ENCODE assay signal across 2 cellular contexts in the genomic region with DNA sequence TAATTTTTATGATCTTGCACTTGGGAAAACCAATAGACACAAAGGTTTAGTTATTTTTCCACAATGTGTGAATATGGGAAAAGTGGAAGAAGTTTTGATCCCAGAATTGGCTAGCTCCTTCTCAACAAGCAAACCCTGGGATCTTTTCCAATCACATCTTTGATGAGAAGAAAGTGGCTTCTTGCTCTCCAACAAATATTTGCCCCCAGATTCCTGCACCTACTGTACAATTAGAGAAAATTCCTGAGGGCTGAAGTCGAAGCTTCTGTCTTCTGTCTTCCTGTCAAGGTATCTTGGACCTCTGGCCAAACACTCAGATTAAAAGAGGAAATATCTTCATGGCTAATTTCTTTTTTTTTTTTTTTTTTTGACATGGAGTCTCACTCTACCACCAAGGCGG.
TF ChIP-seq lines count a peak whose summit lies in the region.

No MANE protein-coding gene starts in this region.

TF ChIP-seq in K562, 482 proteins besides CTCF, POLR2A, EP300 and RAD21:
- TF ChIP-seq, protein P1, sequence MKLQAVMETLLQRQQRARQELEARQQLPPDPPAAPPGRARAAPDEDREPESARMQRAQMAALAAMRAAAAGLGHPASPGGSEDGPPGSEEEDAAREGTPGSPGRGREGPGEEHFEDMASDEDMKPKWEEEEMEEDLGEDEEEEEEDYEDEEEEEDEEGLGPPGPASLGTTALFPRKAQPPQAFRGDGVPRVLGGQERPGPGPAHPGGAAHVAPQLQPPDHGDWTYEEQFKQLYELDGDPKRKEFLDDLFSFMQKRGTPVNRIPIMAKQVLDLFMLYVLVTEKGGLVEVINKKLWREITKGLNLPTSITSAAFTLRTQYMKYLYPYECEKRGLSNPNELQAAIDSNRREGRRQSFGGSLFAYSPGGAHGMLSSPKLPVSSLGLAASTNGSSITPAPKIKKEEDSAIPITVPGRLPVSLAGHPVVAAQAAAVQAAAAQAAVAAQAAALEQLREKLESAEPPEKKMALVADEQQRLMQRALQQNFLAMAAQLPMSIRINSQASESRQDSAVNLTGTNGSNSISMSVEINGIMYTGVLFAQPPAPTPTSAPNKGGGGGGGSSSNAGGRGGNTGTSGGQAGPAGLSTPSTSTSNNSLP (IDR thresholded peaks at IDR 0.05; ENCODE audit: borderline replicate concordance, low read depth, low read length): no peak
- no peak for TF ChIP-seq HCFC1 (IDR thresholded peaks at IDR 0.05; ENCODE audit: low read depth, low read length)

TF ChIP-seq in HepG2, 621 proteins besides CTCF, POLR2A, EP300 and RAD21 (continued from another document):
- TF ChIP-seq, protein P2, sequence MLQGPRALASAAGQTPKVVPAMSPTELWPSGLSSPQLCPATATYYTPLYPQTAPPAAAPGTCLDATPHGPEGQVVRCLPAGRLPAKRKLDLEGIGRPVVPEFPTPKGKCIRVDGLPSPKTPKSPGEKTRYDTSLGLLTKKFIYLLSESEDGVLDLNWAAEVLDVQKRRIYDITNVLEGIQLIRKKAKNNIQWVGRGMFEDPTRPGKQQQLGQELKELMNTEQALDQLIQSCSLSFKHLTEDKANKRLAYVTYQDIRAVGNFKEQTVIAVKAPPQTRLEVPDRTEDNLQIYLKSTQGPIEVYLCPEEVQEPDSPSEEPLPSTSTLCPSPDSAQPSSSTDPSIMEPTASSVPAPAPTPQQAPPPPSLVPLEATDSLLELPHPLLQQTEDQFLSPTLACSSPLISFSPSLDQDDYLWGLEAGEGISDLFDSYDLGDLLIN (CRISPR knock-in tag; IDR thresholded peaks at IDR 0.05; ENCODE audit: borderline replicate concordance): no peak
- TF ChIP-seq FOXM1 (CRISPR knock-in tag; IDR thresholded peaks at IDR 0.05) (no peak), RBFOX2 (IDR thresholded peaks at IDR 0.05; ENCODE audit: low read depth, low read length) (no peak), ZNF7 (CRISPR knock-in tag; IDR thresholded peaks at IDR 0.05) (no peak), ZNF564 (CRISPR knock-in tag; IDR thresholded peaks at IDR 0.05) (no peak), ZBTB49 (CRISPR knock-in tag; IDR thresholded peaks at IDR 0.05; ENCODE audit: borderline replicate concordance) (no peak), TARDBP (CRISPR knock-in tag; IDR thresholded peaks at IDR 0.05) (no peak)
TF ChIP-seq in HepG2: peak in this region for 0.
